20 cellular contexts compared by ENCODE assay signal in the genomic region with DNA sequence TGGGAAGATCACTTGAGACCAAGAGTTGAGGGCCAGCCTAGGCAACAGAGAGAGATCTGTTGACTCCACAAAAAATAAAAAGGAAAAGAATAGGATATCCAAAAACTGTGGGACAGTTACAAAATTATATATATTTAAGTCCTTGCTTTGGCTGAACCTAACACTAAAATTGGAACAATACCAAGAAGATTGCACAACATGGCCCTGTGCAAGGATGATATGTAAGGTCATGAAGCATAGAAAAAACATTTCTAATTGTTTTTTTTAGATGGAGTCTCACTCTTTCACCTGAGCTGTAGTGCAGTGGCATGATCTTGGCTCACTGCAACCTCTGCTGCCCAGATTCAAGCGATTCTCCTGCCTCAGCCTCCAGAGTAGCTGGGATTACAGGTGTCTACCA.
DNase-seq lines count a peak whose midpoint lies in the region; ATAC-seq, FAIRE-seq and TF ChIP-seq lines count a peak whose summit lies in the region.
"Had no signal": no experiment of that assay in that cellular context is flagged by ENCODE, and none has a peak within 500 bp of the region (broad histone marks: within the 10 kb centered on the region; RNA-seq: fewer than 3 reads in every experiment).

No MANE protein-coding gene starts in this region.

- H3K27ac ChIP-seq in A549, result no peak overlapping the region
- H3K27ac ChIP-seq: body of pancreas, neural progenitor cell, suprapubic skin, vagina had no signal

- peaks cover 7% of the 10 kb centered on the region; the same call in 1 of the 3 replicates for H3K9me3 ChIP-seq in A549
- H3K9me3 ChIP-seq: body of pancreas, SK-N-SH, suprapubic skin, vagina had no signal

- CTCF ChIA-PET in A549 (lab: Yijun Ruan, JAX), result interaction anchor here (0.7 kb wide), 1 partner anchor 17 kb away, joined by 3 read pairs; no protein-coding TSS in a partner anchor

- TF ChIP-seq RAD21 in A549 (conservative IDR thresholded peaks at IDR 0.05 in 1 of 2, IDR thresholded peaks at IDR 0.05 in 1 of 2), result no peak

- no peaks in the 10 kb centered on the region for H3K4me1 ChIP-seq in A549
- H3K4me1 ChIP-seq: neural progenitor cell had no signal

- 62% methylated on average over 1 of the region's 1 CpG for WGBS in A549 (ENCODE audit: missing lambda C conversion rate)

- no peak for TF ChIP-seq CTCF in A549 (IDR thresholded peaks at IDR 0.05)

- ATAC-seq in A549 (no peak), HG02938 (IDR thresholded peaks at IDR 0.05; ENCODE audit: unreplicated experiment) (no peak)
- ATAC-seq: body of pancreas had no signal

- no peak for TF ChIP-seq EP300 in A549 (IDR thresholded peaks at IDR 0.05)

- POLR2A ChIA-PET in A549 (lab: Yijun Ruan, JAX), result no interaction called here

- no peak overlapping the region for H3K4me2 ChIP-seq in A549
- H3K4me2 ChIP-seq: neural progenitor cell, SK-N-SH had no signal

- FAIRE-seq in A549 (lab: Jason Lieb, UNC), result no peak
- FAIRE-seq: GM12892 had no signal

- no peak for TF ChIP-seq POLR2A in A549 (IDR thresholded peaks at IDR 0.05; ENCODE audit: low read length)

- DNase-seq in A549 (ENCODE audit: low read depth in 1 of 2, low spot score in 1 of 2) (no peak), M059J (ENCODE audit: low read depth) (peak; percentile 48), amniotic epithelial cell (ENCODE audit: low read depth) (peak; percentile 80), fibroblast of the conjunctiva (ENCODE audit: low read depth) (peak; percentile 62), cerebellum (ENCODE audit: low spot score) (no peak), T-helper 1 cell (no peak), NCI-H524 (lab: John Stamatoyannopoulos, UW) (no peak)
- DNase-seq: activated CD4-positive, CD25-positive, alpha-beta regulatory T cell treated with anti-CD3 and anti-CD28 coated beads, Interleukin-2, amount 50 U/mL, for 72 hours; body of pancreas; HFFc6; KG1; NCI-H1417; SK-N-SH; T1000 had no signal

- no peak overlapping the region for H3K4me3 ChIP-seq in A549
- H3K4me3 ChIP-seq: BLaER1 treated with 17β-estradiol and CSF1 and Interleukin-3, amounts not matched to agents 10 nM and 100 nM; body of pancreas; neural progenitor cell; suprapubic skin; vagina had no signal

TF ChIP-seq in A549, 52 proteins besides CTCF, POLR2A, EP300 and RAD21:
- TF ChIP-seq CEBPB (IDR thresholded peaks at IDR 0.05) (peak; percentile 68 to 71; a peak in 3 of 4 replicates), RNF2 (IDR thresholded peaks at IDR 0.05; ENCODE audit: borderline replicate concordance, low read depth) (no peak)

Comparison
In these comparisons a context has a peak if more than half of its experiments do, and no peak if none do; other contexts are left out.
1. DNase-seq: peak in M059J (single experiment), amniotic epithelial cell (single experiment) and fibroblast of the conjunctiva (single experiment); none in A549 (0 of 2), cerebellum (single experiment), T-helper 1 cell (0 of 5) and NCI-H524 (0 of 2).